In the genomic region with DNA sequence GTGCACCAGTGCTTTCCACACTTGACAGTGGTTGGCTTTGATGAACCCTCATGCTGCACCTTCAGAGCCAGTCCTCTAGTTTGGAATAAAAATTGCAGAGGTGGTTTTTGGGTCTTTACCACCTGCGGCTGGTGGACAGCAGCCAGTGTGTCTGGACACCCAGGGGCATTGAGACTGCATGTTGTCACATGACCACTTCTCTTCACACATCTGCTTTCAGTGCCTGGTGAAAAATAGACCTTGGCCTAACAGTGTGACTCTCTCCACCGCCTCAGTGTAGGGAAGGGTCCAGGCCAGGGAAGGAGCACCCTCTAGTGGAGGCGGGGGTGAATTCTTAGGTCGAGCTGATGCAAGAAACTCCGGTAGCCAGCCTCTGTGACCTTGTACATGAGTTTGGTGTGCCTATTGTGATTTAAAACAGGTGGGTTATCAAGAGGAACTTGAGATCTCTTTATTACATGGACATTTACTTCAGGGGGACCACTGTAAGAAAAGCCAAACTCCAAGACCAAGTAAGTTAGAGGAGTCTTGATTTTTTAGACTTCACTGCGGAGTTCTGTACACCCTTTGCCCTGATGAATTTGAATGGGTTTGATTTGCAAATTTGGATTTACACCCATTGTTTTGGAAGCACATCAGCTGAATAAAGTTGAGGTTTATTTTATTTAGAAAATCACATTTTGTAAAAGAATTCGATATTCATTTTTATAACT, we compare ENCODE assay signal across 8 cellular contexts. TPM values are rescaled to one million over a fixed set of nuclear protein-coding genes. Genes with fewer than 3 reads are reported as not detected.
DNase-seq lines count a peak whose midpoint lies in the region; ATAC-seq and TF ChIP-seq lines count a peak whose summit lies in the region.

No MANE protein-coding gene starts in this region.

- H3K4me1 ChIP-seq in CD8-positive, alpha-beta T cell (ENCODE audit: insufficient read depth, low read length): peaks cover 13% of the 10 kb centered on the region
- H3K4me1 ChIP-seq in GM23338 (ENCODE audit: insufficient read depth) (peaks cover 24% of the 10 kb centered on the region), hepatocyte (ENCODE audit: insufficient read depth) (peaks cover 18% of the 10 kb centered on the region)

- peak overlapping the region; percentile 10 for H3K27ac Mint-ChIP-seq in CD8-positive, alpha-beta T cell
- H3K27ac Mint-ChIP-seq in GM23338: peak overlapping the region; percentile 95

- H3K9me2 ChIP-seq in GM23338 (ENCODE audit: insufficient read depth) (no peaks in the 10 kb centered on the region), hepatocyte (replicated peaks; ENCODE audit: insufficient read depth) (no peaks in the 10 kb centered on the region)

- POLR2A ChIA-PET in CD8-positive, alpha-beta T cell (lab: Charles Lee): no interaction called here

- H3K4me2 ChIP-seq in GM23338 (no peak overlapping the region), hepatocyte (no peak overlapping the region)

- no peaks in the 10 kb centered on the region for H3K27me3 Mint-ChIP-seq in CD8-positive, alpha-beta T cell (ENCODE audit: low read depth)
- H3K27me3 Mint-ChIP-seq in GM23338 (ENCODE audit: insufficient read depth, low read depth, poor library complexity): peaks cover 13% of the 10 kb centered on the region

- no peaks in the 10 kb centered on the region for H3K27me3 ChIP-seq in CD8-positive, alpha-beta T cell (ENCODE audit: insufficient read depth, low read length)
- H3K27me3 ChIP-seq in GM23338 (ENCODE audit: insufficient read depth) (no peaks in the 10 kb centered on the region), hepatocyte (no peaks in the 10 kb centered on the region)

- peaks cover 50% of the 10 kb centered on the region for H3K36me3 Mint-ChIP-seq in CD8-positive, alpha-beta T cell
- H3K36me3 Mint-ChIP-seq in GM23338 (ENCODE audit: low read depth): peaks cover 30% of the 10 kb centered on the region

- peak; percentile 87 for ATAC-seq in CD8-positive, alpha-beta T cell
- ATAC-seq in GM23338 (peak; percentile 67), GM18909 (IDR thresholded peaks at IDR 0.05; ENCODE audit: poor library complexity, unreplicated experiment) (no peak)

- H3K27ac ChIP-seq in CD8-positive, alpha-beta T cell (ENCODE audit: low read depth, low read length): no peak overlapping the region
- H3K27ac ChIP-seq in GM23338 (ENCODE audit: low read depth): peak overlapping the region; percentile 66
- H3K27ac ChIP-seq in hepatocyte: no peak overlapping the region

- H3K36me3 ChIP-seq in CD8-positive, alpha-beta T cell (ENCODE audit: insufficient read depth, low read length): peaks cover 38% of the 10 kb centered on the region
- H3K36me3 ChIP-seq in GM23338 (ENCODE audit: insufficient read depth) (peaks cover 14% of the 10 kb centered on the region; the same call in 1 of the 2 replicates), hepatocyte (replicated peaks; ENCODE audit: insufficient read depth, low read depth) (peaks cover 4% of the 10 kb centered on the region)

- TF ChIP-seq CTCF in CD8-positive, alpha-beta T cell (IDR thresholded peaks at IDR 0.05): peak; percentile 66
- TF ChIP-seq CTCF in GM23338 (conservative IDR thresholded peaks at IDR 0.05; ENCODE audit: low read depth in 2 of 2): peak; percentile 88 to 99
- TF ChIP-seq CTCF in hepatocyte (IDR thresholded peaks at IDR 0.05; ENCODE audit: poor library complexity): peak; percentile 89

- H4K20me1 ChIP-seq in GM23338 (replicated peaks; ENCODE audit: insufficient read depth) (peaks cover 11% of the 10 kb centered on the region), hepatocyte (ENCODE audit: insufficient read depth, poor library complexity, severe bottlenecking) (no peaks in the 10 kb centered on the region)

- intact Hi-C loops in CD8-positive, alpha-beta T cell (cut with DNase I, micrococcal nuclease): loop anchor here in 1 of 2 experiments (1.0 to 2.0 kb wide), 2 partner anchors 99 to 376 kb away; no protein-coding TSS in a partner anchor

- no peak overlapping the region for H2AFZ ChIP-seq in GM23338
- no peak overlapping the region for H2AFZ ChIP-seq in hepatocyte

- H3K79me2 ChIP-seq in GM23338 (replicated peaks; ENCODE audit: insufficient read depth): no peaks in the 10 kb centered on the region
- H3K79me2 ChIP-seq in hepatocyte: no peaks in the 10 kb centered on the region

- H3K9me3 ChIP-seq in CD8-positive, alpha-beta T cell (ENCODE audit: low read length): no peaks in the 10 kb centered on the region
- no peaks in the 10 kb centered on the region for H3K9me3 ChIP-seq in hepatocyte (ENCODE audit: low read depth)

- peaks cover 19% of the 10 kb centered on the region for H3K4me1 Mint-ChIP-seq in CD8-positive, alpha-beta T cell (ENCODE audit: low read depth)
- peaks cover 35% of the 10 kb centered on the region for H3K4me1 Mint-ChIP-seq in GM23338

- H3K9me3 Mint-ChIP-seq in CD8-positive, alpha-beta T cell: no peaks in the 10 kb centered on the region
- H3K9me3 Mint-ChIP-seq in GM23338: no peaks in the 10 kb centered on the region

- CTCF ChIA-PET in CD8-positive, alpha-beta T cell (lab: Charles Lee): interaction anchor here (0.6 to 1.9 kb wide), 14 partner anchors 8 to 1711 kb away, joined by 3 to 10 read pairs (median 4); no protein-coding TSS in a partner anchor

- no peak overlapping the region for H3K4me3 Mint-ChIP-seq in CD8-positive, alpha-beta T cell
- H3K4me3 Mint-ChIP-seq in GM23338: no peak overlapping the region

- WGBS in hepatocyte (ENCODE audit: low lambda C conversion rate, missing lambda C conversion rate): 39% methylated on average over 7 of the region's 7 CpGs

- no peak overlapping the region for H3K4me3 ChIP-seq in CD8-positive, alpha-beta T cell (ENCODE audit: low read depth, low read length)
- H3K4me3 ChIP-seq in GM23338: no peak overlapping the region
- H3K4me3 ChIP-seq in hepatocyte: no peak overlapping the region

- peak; percentile 34 to 77 (median 61) for DNase-seq in CD8-positive, alpha-beta T cell
- peak; percentile 91 for DNase-seq in GM23338 (ENCODE audit: low spot score)
- peak; percentile 32 to 56 for DNase-seq in NCI-H1930 (lab: John Stamatoyannopoulos, UW)
- DNase-seq in T-helper 9 cell: peak; percentile 45
- DNase-seq in anterior cingulate cortex (lab: John Stamatoyannopoulos, UW): peak in 51 of 58 donors; percentile 10 to 84 (median 53)
- DNase-seq in hepatocyte (ENCODE audit: low spot score): peak; percentile 90
- peak; percentile 31 for DNase-seq in smooth muscle cell of the brain vasculature (ENCODE audit: low read depth, low spot score)

- H3F3A ChIP-seq in GM23338 (replicated peaks; ENCODE audit: low read depth): peaks cover 6% of the 10 kb centered on the region; the same call in 1 of the 2 replicates

TF ChIP-seq in GM23338, 12 proteins besides CTCF, POLR2A, EP300 and RAD21 (continues in another document):
- TF ChIP-seq JUNB (IDR thresholded peaks at IDR 0.05; ENCODE audit: unreplicated experiment) (no peak), ZNF114 (CRISPR knock-in tag; IDR thresholded peaks at IDR 0.05) (no peak), STAT1 (IDR thresholded peaks at IDR 0.05; ENCODE audit: unreplicated experiment) (no peak), EZH2phosphoT487 (IDR thresholded peaks at IDR 0.05; ENCODE audit: unreplicated experiment) (no peak), ZNF331 (CRISPR knock-in tag; IDR thresholded peaks at IDR 0.05; ENCODE audit: low read depth) (no peak), NANOG (IDR thresholded peaks at IDR 0.05; ENCODE audit: borderline replicate concordance) (no peak), EZH2 (IDR thresholded peaks at IDR 0.05; ENCODE audit: low read depth, unreplicated experiment) (no peak), CREB1 (CRISPR knock-in tag; IDR thresholded peaks at IDR 0.05; ENCODE audit: low read depth) (no peak)
- TF ChIP-seq, protein P1, sequence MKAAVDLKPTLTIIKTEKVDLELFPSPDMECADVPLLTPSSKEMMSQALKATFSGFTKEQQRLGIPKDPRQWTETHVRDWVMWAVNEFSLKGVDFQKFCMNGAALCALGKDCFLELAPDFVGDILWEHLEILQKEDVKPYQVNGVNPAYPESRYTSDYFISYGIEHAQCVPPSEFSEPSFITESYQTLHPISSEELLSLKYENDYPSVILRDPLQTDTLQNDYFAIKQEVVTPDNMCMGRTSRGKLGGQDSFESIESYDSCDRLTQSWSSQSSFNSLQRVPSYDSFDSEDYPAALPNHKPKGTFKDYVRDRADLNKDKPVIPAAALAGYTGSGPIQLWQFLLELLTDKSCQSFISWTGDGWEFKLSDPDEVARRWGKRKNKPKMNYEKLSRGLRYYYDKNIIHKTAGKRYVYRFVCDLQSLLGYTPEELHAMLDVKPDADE (IDR thresholded peaks at IDR 0.05): no peak
- TF ChIP-seq, protein P2, sequence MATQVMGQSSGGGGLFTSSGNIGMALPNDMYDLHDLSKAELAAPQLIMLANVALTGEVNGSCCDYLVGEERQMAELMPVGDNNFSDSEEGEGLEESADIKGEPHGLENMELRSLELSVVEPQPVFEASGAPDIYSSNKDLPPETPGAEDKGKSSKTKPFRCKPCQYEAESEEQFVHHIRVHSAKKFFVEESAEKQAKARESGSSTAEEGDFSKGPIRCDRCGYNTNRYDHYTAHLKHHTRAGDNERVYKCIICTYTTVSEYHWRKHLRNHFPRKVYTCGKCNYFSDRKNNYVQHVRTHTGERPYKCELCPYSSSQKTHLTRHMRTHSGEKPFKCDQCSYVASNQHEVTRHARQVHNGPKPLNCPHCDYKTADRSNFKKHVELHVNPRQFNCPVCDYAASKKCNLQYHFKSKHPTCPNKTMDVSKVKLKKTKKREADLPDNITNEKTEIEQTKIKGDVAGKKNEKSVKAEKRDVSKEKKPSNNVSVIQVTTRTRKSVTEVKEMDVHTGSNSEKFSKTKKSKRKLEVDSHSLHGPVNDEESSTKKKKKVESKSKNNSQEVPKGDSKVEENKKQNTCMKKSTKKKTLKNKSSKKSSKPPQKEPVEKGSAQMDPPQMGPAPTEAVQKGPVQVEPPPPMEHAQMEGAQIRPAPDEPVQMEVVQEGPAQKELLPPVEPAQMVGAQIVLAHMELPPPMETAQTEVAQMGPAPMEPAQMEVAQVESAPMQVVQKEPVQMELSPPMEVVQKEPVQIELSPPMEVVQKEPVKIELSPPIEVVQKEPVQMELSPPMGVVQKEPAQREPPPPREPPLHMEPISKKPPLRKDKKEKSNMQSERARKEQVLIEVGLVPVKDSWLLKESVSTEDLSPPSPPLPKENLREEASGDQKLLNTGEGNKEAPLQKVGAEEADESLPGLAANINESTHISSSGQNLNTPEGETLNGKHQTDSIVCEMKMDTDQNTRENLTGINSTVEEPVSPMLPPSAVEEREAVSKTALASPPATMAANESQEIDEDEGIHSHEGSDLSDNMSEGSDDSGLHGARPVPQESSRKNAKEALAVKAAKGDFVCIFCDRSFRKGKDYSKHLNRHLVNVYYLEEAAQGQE (IDR thresholded peaks at IDR 0.05; ENCODE audit: unreplicated experiment): no peak

RNA-seq across cellular contexts. Expression of a gene that starts 17.9 kb away (rescaled TPM):
- 10 to 100 TPM; 45.5 to 47.3 TPM for total RNA-seq in CD8-positive, alpha-beta T cell
- total RNA-seq in GM23338 (2014; rRNA removed; shearing (Covaris generic)): 32.2 and 36.2 TPM in 2 replicates
- polyA plus RNA-seq in GM23338 (2016; fragmentation: Nextera tagmentation; extraction: Ambion mirVana): 26.1 and 33.2 TPM in 2 replicates
- total RNA-seq in hepatocyte: 42.3 and 47.7 TPM in 2 replicates
- polyA plus RNA-seq in hepatocyte: 58.0 and 62.8 TPM in 2 replicates

RNA-seq across cellular contexts. Expression of a gene that starts 38.2 kb away (rescaled TPM):
- not detected for total RNA-seq in CD8-positive, alpha-beta T cell
- total RNA-seq in GM23338 (2014; rRNA removed; shearing (Covaris generic)): 8.4 and 16.4 TPM in 2 replicates
- 2.1 and 3.4 TPM in 2 replicates for polyA plus RNA-seq in GM23338 (2016; fragmentation: Nextera tagmentation; extraction: Ambion mirVana)
- total RNA-seq in hepatocyte: not detected in 2 replicates
- polyA plus RNA-seq in hepatocyte: not detected in 2 replicates

Comparison
In these comparisons a context has a peak if more than half of its experiments do, and no peak if none do; other contexts are left out.
1. DNase-seq: peak in every context shown above with its lines; median percentile 91 in GM23338; 90 in hepatocyte; 61 in CD8-positive, alpha-beta T cell; 53 in anterior cingulate cortex; 45 in T-helper 9 cell; 44 in NCI-H1930; 31 in smooth muscle cell of the brain vasculature.